23 cellular contexts compared by ENCODE assay signal in the genomic region with DNA sequence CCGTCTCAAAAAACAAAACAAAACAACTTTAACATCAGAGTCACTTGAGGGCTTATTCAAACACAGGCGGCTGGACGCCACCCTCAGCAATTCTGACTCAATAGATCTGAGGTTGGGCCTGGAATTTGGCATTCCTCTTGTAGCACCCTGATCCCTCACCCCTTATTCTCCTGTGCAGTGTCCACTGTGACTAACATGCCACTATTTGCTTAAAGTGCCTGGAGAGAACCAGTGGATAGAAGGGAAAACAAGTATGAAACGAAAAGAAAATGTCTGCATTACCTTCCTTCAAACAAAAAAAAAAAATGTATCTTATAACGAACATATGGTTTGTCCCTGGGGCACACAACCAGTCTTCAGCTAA.
"Had no signal": no experiment of that assay in that cellular context is flagged by ENCODE, and none has a peak within 500 bp of the region (broad histone marks: within the 10 kb centered on the region; RNA-seq: fewer than 3 reads in every experiment).

No MANE protein-coding gene starts in this region.

- H3K4me3 ChIP-seq: adrenal gland, ascending aorta, colonic mucosa, dorsolateral prefrontal cortex, esophagus squamous epithelium, gastrocnemius medialis, ovary, prostate gland, spleen, testis, vagina had no signal

- H3K4me1 ChIP-seq: adrenal gland, ascending aorta, colonic mucosa, gastrocnemius medialis, prostate gland, spleen, testis, vagina had no signal

- H3K9me3 ChIP-seq: adrenal gland, ascending aorta, colonic mucosa, esophagus squamous epithelium, gastrocnemius medialis, neutrophil, ovary, prostate gland, testis, vagina had no signal

- H3K27me3 ChIP-seq: adrenal gland, ascending aorta, colonic mucosa, ovary, testis, vagina had no signal

- H3K27ac ChIP-seq: adrenal gland, ascending aorta, colonic mucosa, dorsolateral prefrontal cortex, esophagus squamous epithelium, gastrocnemius medialis, neutrophil, ovary, prostate gland, spleen, testis, vagina had no signal

- H3K36me3 ChIP-seq: adrenal gland, ascending aorta, colonic mucosa, esophagus squamous epithelium, gastrocnemius medialis, neutrophil, ovary, prostate gland, spleen, vagina had no signal

- ATAC-seq: effector memory CD8-positive, alpha-beta T cell; gastrocnemius medialis; left cardiac atrium; natural killer cell had no signal

- DNase-seq: activated gamma-delta T cell treated with Interleukin-2 at 50 U/mL for 16 hours; activated T-cell treated with anti-CD3 and anti-CD28 coated beads, Interleukin-2, amount 50 U/mL, for 1 hour; adrenal gland; colonic mucosa; dorsolateral prefrontal cortex; effector memory CD8-positive, alpha-beta T cell; esophagus squamous epithelium; gastrocnemius medialis; head of caudate nucleus; hypothalamus; left cardiac atrium; midbrain; natural killer cell; ovary; spleen; stimulated activated CD4-positive, alpha-beta T cell treated with anti-CD3 and anti-CD28 coated beads, Interleukin-4, amount 100 ng/mL, for 1 hour; stimulated activated naive CD4-positive, alpha-beta T cell; testis had no signal

- FAIRE-seq: islet of Langerhans had no signal
